1 cellular context compared by ENCODE assay signal in genomic region chr10:124145109-124145860, GRCh38.
TF ChIP-seq lines count a peak whose summit lies in the region.

No MANE protein-coding gene starts in this region.

TF ChIP-seq in GM12878, 131 proteins besides CTCF, POLR2A, EP300 and RAD21 (continued from another document):
- TF ChIP-seq NKRF (conservative IDR thresholded peaks at IDR 0.05) (no peak), NR2F1 (conservative IDR thresholded peaks at IDR 0.05) (0 out of 2 replicates have a peak, but pooled peaks have one; percentile 23), TCF7 (IDR thresholded peaks at IDR 0.05; ENCODE audit: borderline replicate concordance) (no peak), SPI1 (IDR thresholded peaks at IDR 0.05; ENCODE audit: borderline replicate concordance, insufficient read depth, low read depth, low read length) (peak; percentile 52; the same call in 1 of the 2 replicates), KAT2A (conservative IDR thresholded peaks at IDR 0.05; ENCODE audit: control insufficient read depth, low read depth, low read length) (no peak)
